ENCODE assay signal across 7 cellular contexts in the genomic region with DNA sequence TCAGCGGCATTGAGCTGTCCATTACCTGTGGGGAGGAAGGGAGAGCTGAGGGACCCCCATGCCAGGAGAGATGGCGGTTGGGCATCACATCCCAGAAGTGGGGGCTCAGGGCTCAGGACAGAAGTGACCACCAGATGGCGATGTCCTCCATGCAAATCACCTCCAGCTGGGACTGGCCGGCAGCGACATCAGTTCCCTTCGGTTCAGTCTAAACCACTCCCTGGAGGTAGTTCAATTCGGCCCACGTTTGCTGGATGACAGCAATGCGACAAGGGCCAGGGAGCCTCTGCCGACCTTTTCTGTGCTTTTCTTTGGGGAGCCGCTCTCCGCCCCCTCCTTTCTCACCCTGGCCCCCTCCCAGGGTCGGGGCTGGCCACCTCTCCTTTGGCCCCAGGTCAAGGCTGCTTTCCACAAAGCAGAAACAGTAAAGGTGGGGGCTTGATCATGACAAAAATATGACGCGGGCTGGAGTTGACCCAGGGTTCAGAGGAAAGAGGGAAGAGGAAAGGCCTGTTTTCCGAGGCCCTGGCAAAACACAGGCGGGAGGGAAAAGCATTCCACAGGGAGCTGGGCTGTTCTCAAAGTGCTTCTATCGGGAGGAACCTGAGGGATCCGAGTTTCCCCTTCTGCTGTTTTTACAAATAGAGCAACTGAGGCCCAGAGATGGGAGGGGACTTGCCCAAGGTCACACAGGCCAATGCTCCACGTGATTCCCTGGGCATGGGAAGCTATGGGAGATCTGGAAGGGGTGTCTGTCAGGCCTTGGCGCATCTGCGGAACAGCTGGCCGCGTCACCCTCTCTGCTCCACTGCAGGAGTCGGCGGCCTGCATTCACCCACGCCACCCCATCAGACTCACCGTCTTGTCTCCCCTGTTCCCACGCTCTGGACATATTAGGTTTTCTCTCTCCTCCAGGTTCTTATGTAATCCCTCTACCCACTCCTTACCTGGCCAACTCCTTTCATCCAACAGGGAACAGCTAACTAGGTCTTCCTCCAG. TPM values are rescaled to one million over a fixed set of nuclear protein-coding genes. Genes with fewer than 3 reads are reported as not detected.
DNase-seq lines count a peak whose midpoint lies in the region; ATAC-seq and TF ChIP-seq lines count a peak whose summit lies in the region.

No MANE protein-coding gene starts in this region.

- H3K27ac ChIP-seq in coronary artery (peak overlapping the region; percentile 3 to 72), left lung (peak overlapping the region; percentile 17 to 34)

- peaks cover 16 to 35% of the 10 kb centered on the region in 2 donors for H3K4me1 ChIP-seq in left lung

- peak; percentile 24 for DNase-seq in NCI-H1105 treated with DMSO at 0.1 percent for 48 hours (lab: John Stamatoyannopoulos, UW)
- DNase-seq in activated CD4-positive, alpha-beta T cell treated with anti-CD3 and anti-CD28 coated beads for 48 hours: peak; percentile 80
- DNase-seq in coronary artery (ENCODE audit: low spot score): peak; percentile 87
- peak; percentile 82 to 87 for DNase-seq in left lung
- peak; percentile 75 for DNase-seq in stimulated activated CD4-positive, alpha-beta T cell treated with anti-CD3 and anti-CD28 coated beads, Interleukin-1b, Interleukin-23, amount 100 ng/mL, for 48 hours

- H3K4me3 ChIP-seq in coronary artery (peak overlapping the region; percentile 31), left lung (no peak overlapping the region)

- no peaks in the 10 kb centered on the region for H3K9me3 ChIP-seq in left lung

- intact Hi-C loops in left lung (cut with DNase I): loop anchor here in 1 of 2 donors (2.0 to 10.0 kb wide), 2 partner anchors 266 to 472 kb away; no protein-coding TSS in a partner anchor

- H3K36me3 ChIP-seq in left lung: no peaks in the 10 kb centered on the region

- TF ChIP-seq CTCF in GM12872 (IDR thresholded peaks at IDR 0.05; ENCODE audit: insufficient read depth, low read depth, low read length) (peak; percentile 83), coronary artery (IDR thresholded peaks at IDR 0.05) (peak; percentile 86), left lung (IDR thresholded peaks at IDR 0.05) (peak; percentile 82 to 88)

- peak; percentile 87 for ATAC-seq in left lung
- ATAC-seq in GM21515 (IDR thresholded peaks at IDR 0.05; ENCODE audit: unreplicated experiment): no peak

- H3K27me3 ChIP-seq in left lung: no peaks in the 10 kb centered on the region

RNA-seq across cellular contexts. Expression of a gene that starts 54.7 kb away (rescaled TPM):
- 10 to 100 TPM; 84.5 to 90.9 TPM for total RNA-seq in left lung

Comparison
In these comparisons a context has a peak if more than half of its experiments do, and no peak if none do; other contexts are left out.
1. DNase-seq: peak in every context shown above with its lines; median percentile 87 in coronary artery; 84 in left lung; 80 in activated CD4-positive, alpha-beta T cell treated with anti-CD3 and anti-CD28 coated beads for 48 hours; 75 in stimulated activated CD4-positive, alpha-beta T cell treated with anti-CD3 and anti-CD28 coated beads, Interleukin-1b, Interleukin-23, amount 100 ng/mL, for 48 hours; 24 in NCI-H1105 treated with DMSO at 0.1 percent for 48 hours.